ENCODE assay signal across 15 cellular contexts in the genomic region with DNA sequence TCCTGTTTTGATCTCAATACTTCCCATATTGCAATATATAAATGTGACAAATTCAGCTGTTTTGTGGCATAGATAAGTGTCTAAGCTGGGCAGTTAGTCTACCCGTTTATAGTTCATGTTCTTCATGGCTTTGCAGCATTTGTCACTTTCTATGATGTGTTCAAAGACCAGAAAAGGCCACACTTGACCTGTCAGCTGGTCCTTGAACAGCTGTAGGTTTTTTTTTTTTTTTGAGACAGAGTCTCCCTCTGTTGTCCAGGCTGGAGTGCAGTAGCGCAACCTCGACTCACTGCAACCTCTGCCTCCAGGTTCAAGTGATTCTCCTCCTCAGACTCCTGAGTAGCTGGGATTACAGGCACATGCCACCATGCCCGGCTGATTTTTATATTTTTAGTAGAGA. TPM values are rescaled to one million over a fixed set of nuclear protein-coding genes. Genes with fewer than 3 reads are reported as not detected.
DNase-seq lines count a peak whose midpoint lies in the region; ATAC-seq and TF ChIP-seq lines count a peak whose summit lies in the region.
"Had no signal": no experiment of that assay in that cellular context is flagged by ENCODE, and none has a peak within 500 bp of the region (broad histone marks: within the 10 kb centered on the region; RNA-seq: fewer than 3 reads in every experiment).

No MANE protein-coding gene starts in this region.

- H3K4me3 ChIP-seq in HCT116 (replicated peaks in 1 of 2; ENCODE audit: low read depth in 1 of 2, low read length in 2 of 2): no peak overlapping the region
- no peak overlapping the region for H3K4me3 ChIP-seq in mammary epithelial cell (replicated peaks in 1 of 3; ENCODE audit: insufficient read depth in 1 of 3, low read depth in 2 of 3, low read length in 3 of 3)
- H3K4me3 ChIP-seq in testis: no peak overlapping the region
- H3K4me3 ChIP-seq: BLaER1 treated with 17β-estradiol and CSF1 and Interleukin-3, amounts not matched to agents 10 nM and 100 nM; GM23248 had no signal

- H3K36me3 ChIP-seq in HCT116 (ENCODE audit: control insufficient read depth in 1 of 2, insufficient read depth in 2 of 2, low read length in 2 of 2) (no peaks in the 10 kb centered on the region), mammary epithelial cell (ENCODE audit: insufficient read depth, low read length) (no peaks in the 10 kb centered on the region), testis (ENCODE audit: low read depth, missing control alignments) (no peaks in the 10 kb centered on the region)
- H3K36me3 ChIP-seq: BLaER1 treated with 17β-estradiol and CSF1 and Interleukin-3, amounts not matched to agents 10 nM and 100 nM had no signal

- RAD21 ChIA-PET in HCT116 (lab: Charles Lee; ENCODE audit: low non-redundant PET in 1 of 2, low total read pairs in 2 of 2, uncharacterized antibody in 2 of 2, unreplicated experiment in 2 of 2): no interaction called here

- intact Hi-C loops in HCT116 (cut with micrococcal nuclease) (no loop called here), mammary epithelial cell (cut with micrococcal nuclease) (no loop called here), testis (cut with DNase I; ENCODE audit: low total_unique reads) (no loop called here)

- H3K9ac ChIP-seq in HCT116 (ENCODE audit: low read length) (no peak overlapping the region), mammary epithelial cell (ENCODE audit: insufficient read depth, low read length) (no peak overlapping the region)
- H3K9ac ChIP-seq: BLaER1 treated with 17β-estradiol and CSF1 and Interleukin-3, amounts not matched to agents 10 nM and 100 nM; GM23248 had no signal

- DNase-seq in activated CD8-positive, alpha-beta memory T cell treated with anti-CD3 and anti-CD28 coated beads, Interleukin-2, amount 50 U/mL, for 48 hours: peak; percentile 33
- no peak for DNase-seq in activated CD8-positive, alpha-beta memory T cell treated with anti-CD3 and anti-CD28 coated beads for 24 hours
- DNase-seq in HCT116 (ENCODE audit: low read depth, low spot score): no peak
- DNase-seq in mammary epithelial cell: no peak
- DNase-seq in testis: peak; percentile 1
- no peak for DNase-seq in NCI-H1417 treated with DMSO at 0.1 percent for 48 hours (lab: John Stamatoyannopoulos, UW)
- DNase-seq: 8988T; ACHN; CD4-positive, CD25-positive, alpha-beta regulatory T cell; DND-41; GDM1; GM23248 had no signal

- TF ChIP-seq RAD21 in HCT116 (IDR thresholded peaks at IDR 0.05; ENCODE audit: low read depth): no peak

- H3K9me3 ChIP-seq in HCT116 (ENCODE audit: control insufficient read depth in 1 of 2, insufficient read depth in 1 of 2, low read depth in 1 of 2, low read length in 2 of 2): no peaks in the 10 kb centered on the region
- no peaks in the 10 kb centered on the region for H3K9me3 ChIP-seq in mammary epithelial cell (replicated peaks; ENCODE audit: insufficient read depth, low read length)
- H3K9me3 ChIP-seq in testis: no peaks in the 10 kb centered on the region
- H3K9me3 ChIP-seq: BLaER1 treated with 17β-estradiol and CSF1 and Interleukin-3, amounts not matched to agents 10 nM and 100 nM had no signal

- TF ChIP-seq POLR2A in HCT116 (IDR thresholded peaks at IDR 0.05; ENCODE audit: borderline replicate concordance, extremely low read depth, insufficient read depth, insufficient read length) (no peak), testis (IDR thresholded peaks at IDR 0.05) (no peak)

- H3K27ac ChIP-seq in HCT116 (ENCODE audit: low read depth, low read length) (no peak overlapping the region), mammary epithelial cell (ENCODE audit: insufficient read depth, low read depth, low read length) (no peak overlapping the region), testis (no peak overlapping the region)
- H3K27ac ChIP-seq: BLaER1 treated with 17β-estradiol and CSF1 and Interleukin-3, amounts not matched to agents 10 nM and 100 nM; GM23248; HL-60 had no signal

- POLR2A ChIA-PET in HCT116 (lab: Charles Lee): no interaction called here

- TF ChIP-seq CTCF in HCT116 (IDR thresholded peaks at IDR 0.05 in 2 of 3, conservative IDR thresholded peaks at IDR 0.05 in 1 of 3; ENCODE audit: borderline replicate concordance in 1 of 3, insufficient read depth in 1 of 3, low read depth in 2 of 3, low read length in 2 of 3) (no peak), mammary epithelial cell (conservative IDR thresholded peaks at IDR 0.05 in 1 of 2, IDR thresholded peaks at IDR 0.05 in 1 of 2; ENCODE audit: extremely low read depth in 1 of 2, insufficient read depth in 1 of 2, low read depth in 1 of 2, low read length in 2 of 2) (no peak), testis (IDR thresholded peaks at IDR 0.05) (no peak)

- BruUV-seq in HCT116 (replicated peaks; lab: Mats Ljungman, UMichigan): TSS peak; percentile 86
- TSS peak; percentile 68 for BruUV-seq in mammary epithelial cell (replicated peaks; lab: Mats Ljungman, UMichigan)

- 100% methylated on average over 2 of the region's 4 CpGs for WGBS in mammary epithelial cell (ENCODE audit: low coverage, missing lambda C conversion rate)
- 91 to 93% methylated on average over 4 of the region's 4 CpGs for WGBS in testis, 2 donors

- dilution Hi-C loops in mammary epithelial cell (cut with HindIII; ENCODE audit: low sequenced_read_pairs): no loop called here

- H4K20me1 ChIP-seq in HCT116 (ENCODE audit: insufficient read depth): no peaks in the 10 kb centered on the region
- no peaks in the 10 kb centered on the region for H4K20me1 ChIP-seq in mammary epithelial cell (ENCODE audit: insufficient read depth, low read length)
- H4K20me1 ChIP-seq: BLaER1 treated with 17β-estradiol and CSF1 and Interleukin-3, amounts not matched to agents 10 nM and 100 nM had no signal

- 0 out of 4 replicates have a peak, but pooled peaks cover 2 to 4% of the 10 kb centered on the region in 2 experiments for H3K4me1 ChIP-seq in HCT116 (ENCODE audit: control insufficient read depth in 1 of 2, insufficient read depth in 2 of 2, low read length in 2 of 2)
- no peaks in the 10 kb centered on the region for H3K4me1 ChIP-seq in mammary epithelial cell (ENCODE audit: insufficient read depth, low read length)
- H3K4me1 ChIP-seq in testis: no peaks in the 10 kb centered on the region

- H2AFZ ChIP-seq in HCT116 (ENCODE audit: low read depth, low read length, poor library complexity, severe bottlenecking) (no peak overlapping the region), mammary epithelial cell (ENCODE audit: low read depth, low read length) (no peak overlapping the region)
- H2AFZ ChIP-seq: GM23248 had no signal

- H3K4me2 ChIP-seq in HCT116 (ENCODE audit: low read length) (no peak overlapping the region), mammary epithelial cell (ENCODE audit: insufficient read depth, low read depth, low read length) (no peak overlapping the region)
- H3K4me2 ChIP-seq: BLaER1 treated with 17β-estradiol and CSF1 and Interleukin-3, amounts not matched to agents 10 nM and 100 nM had no signal

- in situ Hi-C loops in mammary epithelial cell (cut with MboI; ENCODE audit: low sequenced_read_pairs in 2 of 2): no loop called here

- H3K27me3 ChIP-seq in HCT116 (ENCODE audit: insufficient read depth, low read length) (no peaks in the 10 kb centered on the region), mammary epithelial cell (ENCODE audit: insufficient read depth, low read length) (no peaks in the 10 kb centered on the region), testis (no peaks in the 10 kb centered on the region)
- H3K27me3 ChIP-seq: BLaER1 treated with 17β-estradiol and CSF1 and Interleukin-3, amounts not matched to agents 10 nM and 100 nM had no signal

- H3K79me2 ChIP-seq in HCT116 (ENCODE audit: insufficient read depth, low read length) (no peaks in the 10 kb centered on the region), mammary epithelial cell (ENCODE audit: insufficient read depth, low read length) (no peaks in the 10 kb centered on the region)

- ATAC-seq in HCT116 (no peak), GM18519 (IDR thresholded peaks at IDR 0.05; ENCODE audit: low FRiP score, unreplicated experiment) (no peak)

- CTCF ChIA-PET in HCT116 (lab: Charles Lee): no interaction called here
- CTCF ChIA-PET in mammary epithelial cell (lab: Charles Lee; ENCODE audit: low non-redundant PET): no interaction called here

- no peaks in the 10 kb centered on the region for H3K9me2 ChIP-seq in HCT116 (ENCODE audit: insufficient read depth)

TF ChIP-seq in HCT116, 20 proteins besides CTCF, POLR2A, EP300 and RAD21 (continues in another document):
- no peak for TF ChIP-seq ZFX (IDR thresholded peaks at IDR 0.05)
- TF ChIP-seq, protein P1, sequence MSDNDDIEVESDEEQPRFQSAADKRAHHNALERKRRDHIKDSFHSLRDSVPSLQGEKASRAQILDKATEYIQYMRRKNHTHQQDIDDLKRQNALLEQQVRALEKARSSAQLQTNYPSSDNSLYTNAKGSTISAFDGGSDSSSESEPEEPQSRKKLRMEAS (IDR thresholded peaks at IDR 0.05): no peak

RNA-seq across cellular contexts. Expression of a gene that starts 28.4 kb away (rescaled TPM):
- total RNA-seq in HCT116 (2021; ENCODE audit: unreplicated experiment) (51.0 TPM), mammary epithelial cell (10 to 100 TPM in 1 of 2 donors, 1 to 10 TPM in 1; 2.5 to 17.3 TPM), testis (1 to 10 TPM; 4.3 to 7.2 TPM)
- polyA plus RNA-seq in HCT116 (2012): 61.6 and 65.5 TPM in 2 replicates
- polyA plus RNA-seq in mammary epithelial cell (28.8 TPM), testis (ENCODE audit: insufficient read depth, low read depth, low replicate concordance) (16.1 TPM)
- 37.3 TPM for polyA minus RNA-seq in mammary epithelial cell

RNA-seq across cellular contexts. Expression of a gene that starts 29.2 kb away (rescaled TPM):
- total RNA-seq in HCT116 (2021; ENCODE audit: unreplicated experiment): 489 TPM
- 494 and 628 TPM in 2 replicates for polyA plus RNA-seq in HCT116 (2012)
- 100 to 1,000 TPM; 270 to 303 TPM for total RNA-seq in mammary epithelial cell
- polyA plus RNA-seq in mammary epithelial cell: 542 TPM
- polyA minus RNA-seq in mammary epithelial cell: 413 TPM
- 100 to 1,000 TPM; 155 to 189 TPM for total RNA-seq in testis
- polyA plus RNA-seq in testis (ENCODE audit: insufficient read depth, low read depth, low replicate concordance): 299 TPM

RNA-seq across cellular contexts. Expression of a gene that starts 29.6 kb away (rescaled TPM):
- total RNA-seq in HCT116 (2021; ENCODE audit: unreplicated experiment) (19.0 TPM), mammary epithelial cell (10 to 100 TPM; 15.7 to 19.2 TPM), testis (10 to 100 TPM; 15.7 to 20.1 TPM)
- polyA plus RNA-seq in HCT116 (2012): 7.8 and 11.2 TPM in 2 replicates
- polyA plus RNA-seq in mammary epithelial cell (17.7 TPM), testis (ENCODE audit: insufficient read depth, low read depth, low replicate concordance) (10.5 TPM)
- 16.3 TPM for polyA minus RNA-seq in mammary epithelial cell

Comparison
In these comparisons a context has a peak if more than half of its experiments do, and no peak if none do; other contexts are left out.
1. DNase-seq: peak in activated CD8-positive, alpha-beta memory T cell treated with anti-CD3 and anti-CD28 coated beads, Interleukin-2, amount 50 U/mL, for 48 hours (single experiment) and testis (single experiment); none in activated CD8-positive, alpha-beta memory T cell treated with anti-CD3 and anti-CD28 coated beads for 24 hours (single experiment), HCT116 (single experiment), mammary epithelial cell (single experiment) and NCI-H1417 treated with DMSO at 0.1 percent for 48 hours (single experiment).